ENCODE assay signal across 12 cellular contexts in genomic region chr7:28181921-28182517, GRCh38. TPM values are rescaled to one million over a fixed set of nuclear protein-coding genes. Genes with fewer than 3 reads are reported as not detected.
A peak's percentile ranks its signal among the peaks of the same experiment; 100 is the strongest.
DNase-seq lines count a peak whose midpoint lies in the region; ATAC-seq, FAIRE-seq and TF ChIP-seq lines count a peak whose summit lies in the region.
"Had no signal": no experiment of that assay in that cellular context is flagged by ENCODE, and none has a peak within 500 bp of the region (broad histone marks: within the 10 kb centered on the region; RNA-seq: fewer than 3 reads in every experiment).

No MANE protein-coding gene starts in this region.

- peak overlapping the region; percentile 27 for H3K4me2 ChIP-seq in SU-DHL-6 (ENCODE audit: low read depth, low read length, poor library complexity, severe bottlenecking)

- TF ChIP-seq CTCF in SU-DHL-6 (IDR thresholded peaks at IDR 0.05; ENCODE audit: insufficient read depth, low read length, poor library complexity, severe bottlenecking) = no peak

- peaks cover 2 to 3% of the 10 kb centered on the region in 2 donors for H3K36me3 Mint-ChIP-seq in stimulated activated naive B cell treated with anti-CD40 and anti-IgM and Interleukin-4, amounts not matched to agents 10 μg/mL and 1 μg/mL and 100 μg/mL, for 72 hours

- no peaks in the 10 kb centered on the region for H3K9me3 Mint-ChIP-seq in stimulated activated naive B cell treated with anti-CD40 and anti-IgM and Interleukin-4, amounts not matched to agents 10 μg/mL and 1 μg/mL and 100 μg/mL, for 72 hours

- H3K9ac ChIP-seq in SU-DHL-6 (ENCODE audit: low read length) = no peak overlapping the region; the same call in 1 of the 2 replicates

- peaks cover 44 to 67% of the 10 kb centered on the region in 2 donors for H3K4me1 Mint-ChIP-seq in stimulated activated naive B cell treated with anti-CD40 and anti-IgM and Interleukin-4, amounts not matched to agents 10 μg/mL and 1 μg/mL and 100 μg/mL, for 72 hours

- peak overlapping the region; percentile 78 for H3K27ac Mint-ChIP-seq in stimulated activated naive B cell treated with anti-CD40 and anti-IgM and Interleukin-4, amounts not matched to agents 10 μg/mL and 1 μg/mL and 100 μg/mL, for 72 hours

- no peaks in the 10 kb centered on the region; the same call in 1 of the 2 replicates for H3K36me3 ChIP-seq in SU-DHL-6 (ENCODE audit: low read length)
- H3K36me3 ChIP-seq: transverse colon had no signal

- no peak overlapping the region for H3K27ac ChIP-seq in SU-DHL-6 (ENCODE audit: low read depth, low read length)
- H3K27ac ChIP-seq: A549, HL-60 had no signal

- no peaks in the 10 kb centered on the region for H3K9me2 ChIP-seq in SU-DHL-6 (replicated peaks; ENCODE audit: insufficient read depth, low read length)

- no peak overlapping the region for H2AFZ ChIP-seq in SU-DHL-6 (ENCODE audit: low read depth, low read length, severe bottlenecking)

- peak; percentile 11 for DNase-seq in NK-92 treated with Interleukin-12 subunit alpha and Interleukin-12 subunit beta, amount 100 ng/mL, for 24 hours (lab: John Stamatoyannopoulos, UW)
- DNase-seq in NK-92 (lab: John Stamatoyannopoulos, UW; ENCODE audit: unreplicated experiment) (no peak), medulla oblongata (ENCODE audit: extremely low spot score) (peak; percentile 43), RCC 7860 (ENCODE audit: low spot score) (no peak), dermis blood vessel endothelial cell (no peak)
- no peak for DNase-seq in stimulated activated naive B cell treated with anti-CD40 and anti-IgM and Interleukin-4, amounts not matched to agents 10 μg/mL and 1 μg/mL and 100 μg/mL, for 72 hours
- DNase-seq: transverse colon had no signal

- no peaks in the 10 kb centered on the region for H3K27me3 Mint-ChIP-seq in stimulated activated naive B cell treated with anti-CD40 and anti-IgM and Interleukin-4, amounts not matched to agents 10 μg/mL and 1 μg/mL and 100 μg/mL, for 72 hours

- no peak for FAIRE-seq in RCC 7860 (lab: Jason Lieb, UNC)
- FAIRE-seq: A549, colon had no signal

- no peak overlapping the region for H3K4me3 ChIP-seq in SU-DHL-6 (ENCODE audit: insufficient read depth, low read length, poor library complexity, severe bottlenecking)
- H3K4me3 ChIP-seq: A549, transverse colon had no signal

- H4K20me1 ChIP-seq in SU-DHL-6 (ENCODE audit: low read depth, low read length) = peaks cover 5% of the 10 kb centered on the region; the same call in 1 of the 2 replicates

- H3F3A ChIP-seq in SU-DHL-6 (ENCODE audit: insufficient read depth) = peaks cover 22% of the 10 kb centered on the region

- H3K4me3 Mint-ChIP-seq in stimulated activated naive B cell treated with anti-CD40 and anti-IgM and Interleukin-4, amounts not matched to agents 10 μg/mL and 1 μg/mL and 100 μg/mL, for 72 hours = peak overlapping the region; percentile 4 to 42

- ATAC-seq in stimulated activated naive B cell treated with anti-CD40 and anti-IgM and Interleukin-4, amounts not matched to agents 10 μg/mL and 1 μg/mL and 100 μg/mL, for 72 hours (replicated peaks) = no peak
- ATAC-seq in GM19328 (IDR thresholded peaks at IDR 0.05; ENCODE audit: unreplicated experiment) = no peak
- ATAC-seq: A549 had no signal

- H3K79me2 ChIP-seq in SU-DHL-6 (ENCODE audit: insufficient read depth, low read length) = no peaks in the 10 kb centered on the region

- H3K27me3 ChIP-seq in SU-DHL-6 (ENCODE audit: low read length) = no peaks in the 10 kb centered on the region
- H3K27me3 ChIP-seq: transverse colon had no signal

- no peaks in the 10 kb centered on the region for H3K9me3 ChIP-seq in SU-DHL-6 (ENCODE audit: insufficient read depth, low read length)
- H3K9me3 ChIP-seq: A549, transverse colon had no signal

RNA-seq across cellular contexts. Expression of gene JAZF1, which starts 1.4 kb away (rescaled TPM):
- 3.6 and 4.9 TPM in 2 replicates for total RNA-seq in dermis blood vessel endothelial cell

Comparison
In these comparisons a context has a peak if more than half of its experiments do, and no peak if none do; other contexts are left out.
1. DNase-seq: peak in NK-92 treated with Interleukin-12 subunit alpha and Interleukin-12 subunit beta, amount 100 ng/mL, for 24 hours (single experiment) and medulla oblongata (single experiment); none in NK-92 (single experiment), stimulated activated naive B cell treated with anti-CD40 and anti-IgM and Interleukin-4, amounts not matched to agents 10 μg/mL and 1 μg/mL and 100 μg/mL, for 72 hours (single experiment), RCC 7860 (single experiment) and dermis blood vessel endothelial cell (single experiment).